8 cellular contexts compared by ENCODE assay signal in genomic region chr5:33470544-33470943, GRCh38. TPM values are rescaled to one million over a fixed set of nuclear protein-coding genes. Genes with fewer than 3 reads are reported as not detected.
DNase-seq lines count a peak whose midpoint lies in the region; ATAC-seq and TF ChIP-seq lines count a peak whose summit lies in the region.

No MANE protein-coding gene starts in this region.

- H3K4me2 ChIP-seq in H9 (ENCODE audit: insufficient read depth, insufficient read length, low read length): no peak overlapping the region

- no peak overlapping the region for H3K27ac ChIP-seq in H9 (ENCODE audit: insufficient read length, low read depth, low read length)

- peak; percentile 31; the same call in 1 of the 3 replicates for TF ChIP-seq CTCF in H9 (conservative IDR thresholded peaks at IDR 0.05)
- TF ChIP-seq CTCF in endothelial cell (IDR thresholded peaks at IDR 0.05; ENCODE audit: unreplicated experiment): no peak

- no peaks in the 10 kb centered on the region for H3K9me3 ChIP-seq in H9 (ENCODE audit: control insufficient read depth, low read depth, low read length)

- H3K79me2 ChIP-seq in H9 (ENCODE audit: insufficient read depth, low read length): no peaks in the 10 kb centered on the region

- H2AFZ ChIP-seq in H9 (ENCODE audit: low read length): no peak overlapping the region

- ATAC-seq in GM19463 (IDR thresholded peaks at IDR 0.05; ENCODE audit: unreplicated experiment): no peak
- ATAC-seq in natural killer cell treated with Interleukin-12 subunit alpha and Interleukin-12 subunit beta and Interleukin-15 and Interleukin-18, amount 100 ng/mL, for 72 hours: no peak

- H4K8ac ChIP-seq in H9 (replicated peaks; ENCODE audit: insufficient read length, low read depth, low read length): no peak overlapping the region

- no peak overlapping the region for H2BK120ac ChIP-seq in H9 (ENCODE audit: low read depth, low read length, poor library complexity, severe bottlenecking)

- no peak overlapping the region for H3K14ac ChIP-seq in H9 (ENCODE audit: insufficient read depth, low read length)

- no peak overlapping the region for H3K56ac ChIP-seq in H9 (ENCODE audit: insufficient read length, low read depth, low read length)

- H3K27ac Mint-ChIP-seq in H9: peak overlapping the region in 2 of 3 experiments; percentile 33 to 89; a peak in 2 of 7 replicates
- H3K27ac Mint-ChIP-seq in activated T-helper 2 cell treated with anti-CD3 and anti-CD28 coated beads, Interferon-gamma antibody, Interleukin-2, Interleukin-4, amounts not matched to agents 10 μg/mL and 5 μg/mL and 100 μg/mL, durations not matched to agents 14 hours and 24 hours and 36 hours: no peak overlapping the region
- H3K27ac Mint-ChIP-seq in natural killer cell treated with Interleukin-12 subunit alpha and Interleukin-12 subunit beta and Interleukin-15 and Interleukin-18, amount 100 ng/mL, for 72 hours: no peak overlapping the region
- H3K27ac Mint-ChIP-seq in endothelial cell (ENCODE audit: unreplicated experiment): no peak overlapping the region

- H3K4ac ChIP-seq in H9 (ENCODE audit: low read depth, low read length): no peak overlapping the region

- H2BK5ac ChIP-seq in H9 (ENCODE audit: insufficient read length, low read length): no peak overlapping the region

- H3K23ac ChIP-seq in H9 (ENCODE audit: insufficient read length, low read depth, low read length): no peak overlapping the region

- no peak overlapping the region for H2AK5ac ChIP-seq in H9 (ENCODE audit: insufficient read length, low read length)

- no peak overlapping the region for H3K4me3 Mint-ChIP-seq in H9
- no peak overlapping the region for H3K4me3 Mint-ChIP-seq in activated T-helper 2 cell treated with anti-CD3 and anti-CD28 coated beads, Interferon-gamma antibody, Interleukin-2, Interleukin-4, amounts not matched to agents 10 μg/mL and 5 μg/mL and 100 μg/mL, durations not matched to agents 14 hours and 24 hours and 36 hours (ENCODE audit: low read depth)
- H3K4me3 Mint-ChIP-seq in natural killer cell treated with Interleukin-12 subunit alpha and Interleukin-12 subunit beta and Interleukin-15 and Interleukin-18, amount 100 ng/mL, for 72 hours: no peak overlapping the region
- H3K4me3 Mint-ChIP-seq in endothelial cell (ENCODE audit: unreplicated experiment): no peak overlapping the region

- no CpG with 5 or more reads among the region's 3 CpGs for WGBS in H9 (ENCODE audit: extremely low coverage, insufficient read length, low lambda C conversion rate)

- H4K91ac ChIP-seq in H9 (ENCODE audit: insufficient read length, low read depth, low read length): no peak overlapping the region

- H3K18ac ChIP-seq in H9 (ENCODE audit: insufficient read length, low read depth, low read length): no peak overlapping the region

- H2BK20ac ChIP-seq in H9 (ENCODE audit: low read depth, low read length, poor library complexity, severe bottlenecking): no peak overlapping the region

- H4K20me1 ChIP-seq in H9 (ENCODE audit: control insufficient read depth, insufficient read depth, insufficient read length): no peaks in the 10 kb centered on the region

- H3K4me1 Mint-ChIP-seq in H9: peaks cover 24 to 28% of the 10 kb centered on the region in 2 experiments
- no peaks in the 10 kb centered on the region for H3K4me1 Mint-ChIP-seq in activated T-helper 2 cell treated with anti-CD3 and anti-CD28 coated beads, Interferon-gamma antibody, Interleukin-2, Interleukin-4, amounts not matched to agents 10 μg/mL and 5 μg/mL and 100 μg/mL, durations not matched to agents 14 hours and 24 hours and 36 hours (ENCODE audit: low read depth)
- peaks cover 0 to 11% of the 10 kb centered on the region in 2 donors for H3K4me1 Mint-ChIP-seq in natural killer cell treated with Interleukin-12 subunit alpha and Interleukin-12 subunit beta and Interleukin-15 and Interleukin-18, amount 100 ng/mL, for 72 hours (ENCODE audit: low read depth in 2 of 2)
- no peaks in the 10 kb centered on the region for H3K4me1 Mint-ChIP-seq in endothelial cell (ENCODE audit: unreplicated experiment)

- no peak overlapping the region for H4K5ac ChIP-seq in H9 (ENCODE audit: insufficient read length, low read depth, low read length)

- peaks cover 83 to 99% (median 95%) of the 10 kb centered on the region in 3 experiments for H3K36me3 Mint-ChIP-seq in H9 (ENCODE audit: insufficient read depth in 1 of 3, low read depth in 3 of 3)
- H3K36me3 Mint-ChIP-seq in activated T-helper 2 cell treated with anti-CD3 and anti-CD28 coated beads, Interferon-gamma antibody, Interleukin-2, Interleukin-4, amounts not matched to agents 10 μg/mL and 5 μg/mL and 100 μg/mL, durations not matched to agents 14 hours and 24 hours and 36 hours (ENCODE audit: low read depth): peaks cover 83% of the 10 kb centered on the region
- H3K36me3 Mint-ChIP-seq in natural killer cell treated with Interleukin-12 subunit alpha and Interleukin-12 subunit beta and Interleukin-15 and Interleukin-18, amount 100 ng/mL, for 72 hours: peaks cover 50% of the 10 kb centered on the region
- peaks cover 51% of the 10 kb centered on the region for H3K36me3 Mint-ChIP-seq in endothelial cell (ENCODE audit: low read depth, unreplicated experiment)

- intact Hi-C loops in activated T-helper 2 cell treated with anti-CD3 and anti-CD28 coated beads, Interferon-gamma antibody, Interleukin-2, Interleukin-4, amounts not matched to agents 10 μg/mL and 5 μg/mL and 100 μg/mL, durations not matched to agents 14 hours and 24 hours and 36 hours (cut with micrococcal nuclease): no loop called here

- H3K9me3 Mint-ChIP-seq in H9 (peaks cover 2 to 3% of the 10 kb centered on the region in 2 experiments; a peak in 4 of 5 replicates), endothelial cell (ENCODE audit: unreplicated experiment) (no peaks in the 10 kb centered on the region)
- H3K9me3 Mint-ChIP-seq in activated T-helper 2 cell treated with anti-CD3 and anti-CD28 coated beads, Interferon-gamma antibody, Interleukin-2, Interleukin-4, amounts not matched to agents 10 μg/mL and 5 μg/mL and 100 μg/mL, durations not matched to agents 14 hours and 24 hours and 36 hours: peaks cover 20% of the 10 kb centered on the region
- H3K9me3 Mint-ChIP-seq in natural killer cell treated with Interleukin-12 subunit alpha and Interleukin-12 subunit beta and Interleukin-15 and Interleukin-18, amount 100 ng/mL, for 72 hours: peaks cover 7% of the 10 kb centered on the region

- H2BK12ac ChIP-seq in H9 (ENCODE audit: insufficient read length, low read depth, low read length): no peak overlapping the region

- no peaks in the 10 kb centered on the region for H3K23me2 ChIP-seq in H9 (ENCODE audit: insufficient read length, low read depth, low read length, poor library complexity, severe bottlenecking)

- H3K27me3 Mint-ChIP-seq in H9 (ENCODE audit: low read depth) (no peaks in the 10 kb centered on the region), endothelial cell (ENCODE audit: unreplicated experiment) (peaks cover 5% of the 10 kb centered on the region)
- H3K27me3 Mint-ChIP-seq in activated T-helper 2 cell treated with anti-CD3 and anti-CD28 coated beads, Interferon-gamma antibody, Interleukin-2, Interleukin-4, amounts not matched to agents 10 μg/mL and 5 μg/mL and 100 μg/mL, durations not matched to agents 14 hours and 24 hours and 36 hours (ENCODE audit: low read depth): no peaks in the 10 kb centered on the region
- H3K27me3 Mint-ChIP-seq in natural killer cell treated with Interleukin-12 subunit alpha and Interleukin-12 subunit beta and Interleukin-15 and Interleukin-18, amount 100 ng/mL, for 72 hours: no peaks in the 10 kb centered on the region

- no peak overlapping the region for H3T11ph ChIP-seq in H9 (ENCODE audit: low read length)

- H2BK15ac ChIP-seq in H9 (ENCODE audit: low read depth, low read length): no peak overlapping the region

- no peaks in the 10 kb centered on the region for H3K27me3 ChIP-seq in H9 (ENCODE audit: insufficient read depth, low read length)

- no peaks in the 10 kb centered on the region for H3K4me1 ChIP-seq in H9 (ENCODE audit: insufficient read depth, low read length)

- no peaks in the 10 kb centered on the region for H3K79me1 ChIP-seq in H9 (ENCODE audit: insufficient read depth, low read depth, low read length, poor library complexity, severe bottlenecking)

- H3K9ac ChIP-seq in H9 (ENCODE audit: extremely low read depth, insufficient read length, low read length): no peak overlapping the region

- no peak for DNase-seq in H9
- DNase-seq in NCI-H345 (lab: John Stamatoyannopoulos, UW): peak; percentile 48
- peak; percentile 43 for DNase-seq in dermis blood vessel endothelial cell
- peak; percentile 29 for DNase-seq in pons (ENCODE audit: low spot score)
- DNase-seq in activated T-helper 2 cell treated with anti-CD3 and anti-CD28 coated beads, Interferon-gamma antibody, Interleukin-2, Interleukin-4, amounts not matched to agents 10 μg/mL and 5 μg/mL and 100 μg/mL, durations not matched to agents 14 hours and 24 hours and 36 hours (ENCODE audit: low spot score): no peak
- no peak for DNase-seq in natural killer cell treated with Interleukin-12 subunit alpha and Interleukin-12 subunit beta and Interleukin-15 and Interleukin-18, amount 100 ng/mL, for 72 hours (ENCODE audit: low spot score)
- no peak for DNase-seq in endothelial cell (ENCODE audit: low spot score)

RNA-seq across cellular contexts. Expression of gene TARS1, which starts 29.8 kb away (rescaled TPM):
- total RNA-seq in H9 (2021) (388 and 417 TPM in 2 replicates), dermis blood vessel endothelial cell (196 and 227 TPM in 2 replicates), endothelial cell (ENCODE audit: unreplicated experiment) (163 TPM)
- 186 and 187 TPM in 2 replicates for total RNA-seq in activated T-helper 2 cell treated with anti-CD3 and anti-CD28 coated beads, Interferon-gamma antibody, Interleukin-2, Interleukin-4, amounts not matched to agents 10 μg/mL and 5 μg/mL and 100 μg/mL, durations not matched to agents 14 hours and 24 hours and 36 hours
- 100 to 1,000 TPM; 204 to 211 TPM for total RNA-seq in natural killer cell treated with Interleukin-12 subunit alpha and Interleukin-12 subunit beta and Interleukin-15 and Interleukin-18, amount 100 ng/mL, for 72 hours

Comparison
In these comparisons a context has a peak if more than half of its experiments do, and no peak if none do; other contexts are left out.
1. DNase-seq: peak in NCI-H345 (single experiment), dermis blood vessel endothelial cell (single experiment) and pons (single experiment); none in H9 (single experiment), activated T-helper 2 cell treated with anti-CD3 and anti-CD28 coated beads, Interferon-gamma antibody, Interleukin-2, Interleukin-4, amounts not matched to agents 10 μg/mL and 5 μg/mL and 100 μg/mL, durations not matched to agents 14 hours and 24 hours and 36 hours (single experiment), natural killer cell treated with Interleukin-12 subunit alpha and Interleukin-12 subunit beta and Interleukin-15 and Interleukin-18, amount 100 ng/mL, for 72 hours (single experiment) and endothelial cell (single experiment).
2. H3K27ac Mint-ChIP-seq: peak in H9 (2 of 3); none in activated T-helper 2 cell treated with anti-CD3 and anti-CD28 coated beads, Interferon-gamma antibody, Interleukin-2, Interleukin-4, amounts not matched to agents 10 μg/mL and 5 μg/mL and 100 μg/mL, durations not matched to agents 14 hours and 24 hours and 36 hours (single experiment), natural killer cell treated with Interleukin-12 subunit alpha and Interleukin-12 subunit beta and Interleukin-15 and Interleukin-18, amount 100 ng/mL, for 72 hours (0 of 2) and endothelial cell (single experiment).